In genomic region chr15:72797338-72797689, GRCh38 we compare ENCODE assay signal across 1 cellular context.
TF ChIP-seq lines count a peak whose summit lies in the region.

No MANE protein-coding gene starts in this region.

TF ChIP-seq in GM12878, 131 proteins besides CTCF, POLR2A, EP300 and RAD21 (continued from another document):
- TF ChIP-seq REST (IDR thresholded peaks at IDR 0.05; ENCODE audit: low read depth, low read length): no peak
- no peak for TF ChIP-seq ATF7 (IDR thresholded peaks at IDR 0.05; ENCODE audit: low read depth)
- TF ChIP-seq NFYA (IDR thresholded peaks at IDR 0.05; ENCODE audit: borderline replicate concordance, low read depth, low read length): no peak
- TF ChIP-seq POLR2AphosphoS2 (IDR thresholded peaks at IDR 0.05; ENCODE audit: low read depth, low read length): no peak
- TF ChIP-seq BCLAF1 (IDR thresholded peaks at IDR 0.05): no peak
- TF ChIP-seq ASH2L (IDR thresholded peaks at IDR 0.05; ENCODE audit: borderline replicate concordance, low read depth): no peak
- no peak for TF ChIP-seq E2F4 (IDR thresholded peaks at IDR 0.05; ENCODE audit: low read depth, low read length)
- TF ChIP-seq RELA (IDR thresholded peaks at IDR 0.05; ENCODE audit: borderline replicate concordance, partially characterized antibody): no peak
